In genomic region chr12:24798335-24798734, GRCh38 we compare ENCODE assay signal across 10 cellular contexts.
DNase-seq lines count a peak whose midpoint lies in the region; ATAC-seq, FAIRE-seq and TF ChIP-seq lines count a peak whose summit lies in the region.
"Had no signal": no experiment of that assay in that cellular context is flagged by ENCODE, and none has a peak within 500 bp of the region (broad histone marks: within the 10 kb centered on the region; RNA-seq: fewer than 3 reads in every experiment).

No MANE protein-coding gene starts in this region.

- H3K27ac ChIP-seq in OCI-LY3 (ENCODE audit: low read length) (peak overlapping the region; percentile 90), tibial artery (no peak overlapping the region)
- H3K27ac ChIP-seq: cardiac muscle cell, PC-9 had no signal

- H4K20me1 ChIP-seq in OCI-LY3 (ENCODE audit: insufficient read depth, low read length): no peaks in the 10 kb centered on the region

- FAIRE-seq in GM12892 (lab: Jason Lieb, UNC): peak; percentile 80

- no peak for TF ChIP-seq CTCF in OCI-LY3 (IDR thresholded peaks at IDR 0.05; ENCODE audit: low read depth, low read length)
- TF ChIP-seq CTCF in tibial artery (IDR thresholded peaks at IDR 0.05): no peak

- peak overlapping the region; percentile 62 for H3K9ac ChIP-seq in OCI-LY3 (ENCODE audit: low read length)

- peak; percentile 92 for ATAC-seq in GM19452 (IDR thresholded peaks at IDR 0.05; ENCODE audit: unreplicated experiment)
- ATAC-seq in HG03045 (IDR thresholded peaks at IDR 0.05; ENCODE audit: unreplicated experiment): peak; percentile 68

- no peaks in the 10 kb centered on the region for H3K27me3 ChIP-seq in OCI-LY3 (ENCODE audit: low read depth, low read length)
- no peaks in the 10 kb centered on the region for H3K27me3 ChIP-seq in tibial artery
- H3K27me3 ChIP-seq: cardiac muscle cell had no signal

- TF ChIP-seq POLR2A in GM12892 (IDR thresholded peaks at IDR 0.05; ENCODE audit: low read depth, low read length): no peak

- intact Hi-C loops in tibial artery (cut with DNase I; ENCODE audit: low total_unique reads): no loop called here

- no peak overlapping the region for H2AFZ ChIP-seq in OCI-LY3 (ENCODE audit: low read depth, low read length)
- H2AFZ ChIP-seq: PC-9 had no signal

- H3K36me3 ChIP-seq in OCI-LY3 (replicated peaks; ENCODE audit: low read depth, low read length): peaks cover 3% of the 10 kb centered on the region
- no peaks in the 10 kb centered on the region for H3K36me3 ChIP-seq in tibial artery
- H3K36me3 ChIP-seq: cardiac muscle cell had no signal

- H3K4me2 ChIP-seq in OCI-LY3 (ENCODE audit: low read length): peak overlapping the region; percentile 87
- H3K4me2 ChIP-seq: PC-9 had no signal

- H3K4me3 ChIP-seq in OCI-LY3 (ENCODE audit: low read length): peak overlapping the region; percentile 64
- no peak overlapping the region for H3K4me3 ChIP-seq in tibial artery
- H3K4me3 ChIP-seq: cardiac muscle cell, PC-9 had no signal

- DNase-seq in GM12892 (ENCODE audit: insufficient read length): peak; percentile 5
- DNase-seq in NCI-H524 treated with DMSO at 0.1 percent for 48 hours (lab: John Stamatoyannopoulos, UW): no peak
- no peak for DNase-seq in CD1c-positive myeloid dendritic cell (ENCODE audit: extremely low spot score)
- DNase-seq in pons (ENCODE audit: low spot score): no peak
- no peak for DNase-seq in tibial artery
- DNase-seq: PC-9 had no signal

- H3K9me3 ChIP-seq in OCI-LY3 (ENCODE audit: insufficient read depth, low read length) (peaks cover 1% of the 10 kb centered on the region), tibial artery (peaks cover 0 to 7% (median 0%) of the 10 kb centered on the region in 3 donors)

- peaks cover 43% of the 10 kb centered on the region for H3K4me1 ChIP-seq in OCI-LY3 (ENCODE audit: low read length)
- no peaks in the 10 kb centered on the region for H3K4me1 ChIP-seq in tibial artery

- no peaks in the 10 kb centered on the region for H3K79me2 ChIP-seq in OCI-LY3 (ENCODE audit: low read length)
